In the genomic region with DNA sequence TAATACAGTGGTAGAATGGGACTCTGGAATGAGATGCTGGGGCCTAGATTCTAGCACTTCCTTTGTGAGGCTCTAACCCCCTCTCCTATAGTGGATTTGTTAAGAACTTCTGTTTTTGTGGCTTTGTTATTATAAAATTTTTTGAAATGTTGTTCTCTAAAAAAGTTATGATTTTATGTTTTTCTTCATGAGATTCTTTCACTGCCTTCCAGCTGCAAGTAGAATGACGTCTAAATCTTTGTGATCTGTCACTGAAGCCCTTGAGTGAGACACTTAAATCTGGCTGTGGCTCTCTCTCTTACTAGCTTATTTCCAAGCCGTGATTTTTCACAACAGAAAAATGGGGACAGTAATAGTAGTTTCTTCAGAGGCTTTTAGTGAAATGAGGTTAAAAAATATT, we compare ENCODE assay signal across 12 cellular contexts. TPM values are rescaled to one million over a fixed set of nuclear protein-coding genes. Genes with fewer than 3 reads are reported as not detected.
DNase-seq lines count a peak whose midpoint lies in the region; ATAC-seq and TF ChIP-seq lines count a peak whose summit lies in the region.
"Had no signal": no experiment of that assay in that cellular context is flagged by ENCODE, and none has a peak within 500 bp of the region (broad histone marks: within the 10 kb centered on the region; RNA-seq: fewer than 3 reads in every experiment).

No MANE protein-coding gene starts in this region.

- DNase-seq in NOMO-1 treated with DMSO at 0.1 percent for 48 hours (lab: John Stamatoyannopoulos, UW; ENCODE audit: unreplicated experiment) (peak; percentile 38), NOMO-1 treated with dmso at 0.1 percent for 144 hours (lab: John Stamatoyannopoulos, UW; ENCODE audit: unreplicated experiment) (no peak), NB4 (ENCODE audit: low read depth) (peak; percentile 36), colonic mucosa (no peak), NCI-H1092 treated with DMSO at 0.1 percent for 48 hours (lab: John Stamatoyannopoulos, UW) (no peak)
- DNase-seq: 8988T, GF-D8, NCI-H526 treated with DMSO at 0.1 percent for 48 hours, nephron progenitor cell had no signal

- H3K9ac ChIP-seq in colonic mucosa (ENCODE audit: low read depth in 2 of 2, low read length in 2 of 2): no peak overlapping the region
- H3K9ac ChIP-seq in skeletal muscle satellite cell (ENCODE audit: low read depth, low read length): no peak overlapping the region

- H3K4me1 ChIP-seq in colonic mucosa (no peaks in the 10 kb centered on the region), skeletal muscle satellite cell (ENCODE audit: control insufficient read depth, insufficient read depth, low read length) (peaks cover 31% of the 10 kb centered on the region)

- no peaks in the 10 kb centered on the region for H3K36me3 ChIP-seq in colonic mucosa
- H3K36me3 ChIP-seq in skeletal muscle satellite cell (ENCODE audit: insufficient read depth, low read length): peaks cover 5% of the 10 kb centered on the region

- H3K27me3 ChIP-seq in colonic mucosa: no peaks in the 10 kb centered on the region
- H3K27me3 ChIP-seq in skeletal muscle satellite cell (ENCODE audit: control insufficient read depth, insufficient read depth, low read length): no peaks in the 10 kb centered on the region

- peak overlapping the region; percentile 4 for H3K27ac ChIP-seq in colonic mucosa

- H3K9me3 ChIP-seq in colonic mucosa (no peaks in the 10 kb centered on the region), skeletal muscle satellite cell (replicated peaks; ENCODE audit: low read length) (no peaks in the 10 kb centered on the region)

- intact Hi-C loops in colonic mucosa (cut with DNase I): no loop called here

- ATAC-seq in HG02852 (IDR thresholded peaks at IDR 0.05; ENCODE audit: unreplicated experiment) (no peak), HG02884 (IDR thresholded peaks at IDR 0.05; ENCODE audit: unreplicated experiment) (no peak)

- TF ChIP-seq CTCF in NB4 (IDR thresholded peaks at IDR 0.05; ENCODE audit: low read depth, low read length) (no peak), colonic mucosa (IDR thresholded peaks at IDR 0.05) (no peak)

- TF ChIP-seq POLR2A in NB4 (IDR thresholded peaks at IDR 0.05; ENCODE audit: extremely low read depth, insufficient read length): no peak

- H3K4me3 ChIP-seq in NB4 (ENCODE audit: low read depth, low read length): peak overlapping the region; percentile 63
- H3K4me3 ChIP-seq in colonic mucosa: no peak overlapping the region
- H3K4me3 ChIP-seq in skeletal muscle satellite cell (ENCODE audit: low read length): no peak overlapping the region

- H3K4me2 ChIP-seq in skeletal muscle satellite cell (ENCODE audit: low read length): peak overlapping the region; percentile 51

RNA-seq across cellular contexts. Expression of a gene that starts 1.6 kb away (rescaled TPM):
- total RNA-seq in colonic mucosa: 10 to 100 TPM; 25.5 to 31.9 TPM
- 33.7 and 47.8 TPM in 2 replicates for total RNA-seq in skeletal muscle satellite cell (2012; rRNA removed)

Comparison
In these comparisons a context has a peak if more than half of its experiments do, and no peak if none do; other contexts are left out.
1. DNase-seq: peak in NOMO-1 treated with DMSO at 0.1 percent for 48 hours (single experiment) and NB4 (single experiment); none in NOMO-1 treated with dmso at 0.1 percent for 144 hours (single experiment), colonic mucosa (single experiment) and NCI-H1092 treated with DMSO at 0.1 percent for 48 hours (single experiment).